1 cellular context compared by ENCODE assay signal in the genomic region with DNA sequence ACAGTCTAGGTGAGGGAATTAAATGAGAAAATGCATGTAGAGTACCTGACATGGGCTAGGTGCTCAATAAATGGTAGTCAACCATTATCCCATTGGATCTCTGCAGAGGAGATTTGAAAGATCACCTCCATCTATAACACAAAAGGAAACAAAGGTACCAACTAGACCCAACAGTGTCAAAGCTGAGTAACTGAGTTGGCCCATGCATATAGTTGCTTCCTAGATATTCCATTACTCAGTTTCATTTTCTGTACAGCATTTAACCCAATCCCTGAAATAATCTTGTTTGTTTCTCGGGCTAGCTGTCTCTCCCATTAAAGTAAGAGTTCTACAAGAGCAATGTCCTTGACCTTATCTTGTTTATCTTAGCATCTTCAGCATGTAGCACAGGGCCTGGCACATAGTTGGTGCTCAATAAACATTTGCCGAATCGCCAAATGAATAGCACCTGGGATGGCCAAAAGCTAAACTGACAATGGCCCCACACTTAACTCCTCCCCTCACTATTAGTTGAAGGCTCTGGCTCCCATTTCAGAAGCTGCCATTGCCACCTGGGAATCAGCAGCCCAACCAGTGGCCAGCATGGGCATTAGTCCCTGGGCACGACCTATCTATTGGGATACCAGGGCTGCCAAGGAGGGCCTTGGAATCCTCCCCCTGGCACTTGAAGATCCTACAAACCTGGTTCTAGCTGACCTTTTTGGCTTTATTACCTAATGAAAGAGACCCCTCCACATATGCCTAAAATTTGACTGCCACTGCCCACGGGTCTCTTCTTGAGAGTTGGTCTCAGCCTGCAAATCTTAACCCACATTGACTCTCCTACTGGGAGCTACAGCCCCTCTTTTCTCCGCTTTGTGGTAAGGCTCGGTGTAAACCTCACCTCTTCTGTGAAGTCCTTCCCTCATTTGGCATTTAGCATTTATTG.
TF ChIP-seq lines count a peak whose summit lies in the region.

No MANE protein-coding gene starts in this region.

TF ChIP-seq in K562, 482 proteins besides CTCF, POLR2A, EP300 and RAD21:
- TF ChIP-seq ZNF143 (CRISPR knock-in tag; IDR thresholded peaks at IDR 0.05) (no peak), ZNF707 (CRISPR knock-in tag; conservative IDR thresholded peaks at IDR 0.05) (no peak), POLR2H (tag; IDR thresholded peaks at IDR 0.05; ENCODE audit: low read depth) (peak; percentile 21; the same call in 1 of the 2 replicates), CREM (IDR thresholded peaks at IDR 0.05; ENCODE audit: low read depth) (no peak), PTTG1 (tag; IDR thresholded peaks at IDR 0.05; ENCODE audit: low read depth) (0 out of 2 replicates have a peak, but pooled peaks have one; percentile 17), ZKSCAN1 (IDR thresholded peaks at IDR 0.05; ENCODE audit: low read depth, low read length) (no peak), HLTF (IDR thresholded peaks at IDR 0.05) (no peak), ZNF431 (CRISPR knock-in tag; IDR thresholded peaks at IDR 0.05) (no peak), XRCC4 (IDR thresholded peaks at IDR 0.05; ENCODE audit: extremely low read depth, insufficient read depth, insufficient read length) (no peak), DMBX1 (CRISPR knock-in tag; IDR thresholded peaks at IDR 0.05; ENCODE audit: borderline replicate concordance) (peak; percentile 57; the same call in 1 of the 2 replicates), RBFOX2 (IDR thresholded peaks at IDR 0.05; ENCODE audit: low read depth, low read length) (0 out of 2 replicates have a peak, but pooled peaks have one; percentile 5), ZFP30 (CRISPR knock-in tag; IDR thresholded peaks at IDR 0.05; ENCODE audit: borderline replicate concordance) (no peak), TRIM28 (IDR thresholded peaks at IDR 0.05) (no peak), TAF9B (IDR thresholded peaks at IDR 0.05; ENCODE audit: partially characterized antibody) (no peak), NRF1 (conservative IDR thresholded peaks at IDR 0.05 in 1 of 2, IDR thresholded peaks at IDR 0.05 in 1 of 2) (no peak)
- TF ChIP-seq, protein P1, sequence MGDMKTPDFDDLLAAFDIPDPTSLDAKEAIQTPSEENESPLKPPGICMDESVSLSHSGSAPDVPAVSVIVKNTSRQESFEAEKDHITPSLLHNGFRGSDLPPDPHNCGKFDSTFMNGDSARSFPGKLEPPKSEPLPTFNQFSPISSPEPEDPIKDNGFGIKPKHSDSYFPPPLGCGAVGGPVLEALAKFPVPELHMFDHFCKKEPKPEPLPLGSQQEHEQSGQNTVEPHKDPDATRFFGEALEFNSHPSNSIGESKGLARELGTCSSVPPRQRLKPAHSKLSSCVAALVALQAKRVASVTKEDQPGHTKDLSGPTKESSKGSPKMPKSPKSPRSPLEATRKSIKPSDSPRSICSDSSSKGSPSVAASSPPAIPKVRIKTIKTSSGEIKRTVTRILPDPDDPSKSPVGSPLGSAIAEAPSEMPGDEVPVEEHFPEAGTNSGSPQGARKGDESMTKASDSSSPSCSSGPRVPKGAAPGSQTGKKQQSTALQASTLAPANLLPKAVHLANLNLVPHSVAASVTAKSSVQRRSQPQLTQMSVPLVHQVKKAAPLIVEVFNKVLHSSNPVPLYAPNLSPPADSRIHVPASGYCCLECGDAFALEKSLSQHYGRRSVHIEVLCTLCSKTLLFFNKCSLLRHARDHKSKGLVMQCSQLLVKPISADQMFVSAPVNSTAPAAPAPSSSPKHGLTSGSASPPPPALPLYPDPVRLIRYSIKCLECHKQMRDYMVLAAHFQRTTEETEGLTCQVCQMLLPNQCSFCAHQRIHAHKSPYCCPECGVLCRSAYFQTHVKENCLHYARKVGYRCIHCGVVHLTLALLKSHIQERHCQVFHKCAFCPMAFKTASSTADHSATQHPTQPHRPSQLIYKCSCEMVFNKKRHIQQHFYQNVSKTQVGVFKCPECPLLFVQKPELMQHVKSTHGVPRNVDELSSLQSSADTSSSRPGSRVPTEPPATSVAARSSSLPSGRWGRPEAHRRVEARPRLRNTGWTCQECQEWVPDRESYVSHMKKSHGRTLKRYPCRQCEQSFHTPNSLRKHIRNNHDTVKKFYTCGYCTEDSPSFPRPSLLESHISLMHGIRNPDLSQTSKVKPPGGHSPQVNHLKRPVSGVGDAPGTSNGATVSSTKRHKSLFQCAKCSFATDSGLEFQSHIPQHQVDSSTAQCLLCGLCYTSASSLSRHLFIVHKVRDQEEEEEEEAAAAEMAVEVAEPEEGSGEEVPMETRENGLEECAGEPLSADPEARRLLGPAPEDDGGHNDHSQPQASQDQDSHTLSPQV (IDR thresholded peaks at IDR 0.05), result 0 out of 2 replicates have a peak, but pooled peaks have one; percentile 24
- TF ChIP-seq, protein P2, sequence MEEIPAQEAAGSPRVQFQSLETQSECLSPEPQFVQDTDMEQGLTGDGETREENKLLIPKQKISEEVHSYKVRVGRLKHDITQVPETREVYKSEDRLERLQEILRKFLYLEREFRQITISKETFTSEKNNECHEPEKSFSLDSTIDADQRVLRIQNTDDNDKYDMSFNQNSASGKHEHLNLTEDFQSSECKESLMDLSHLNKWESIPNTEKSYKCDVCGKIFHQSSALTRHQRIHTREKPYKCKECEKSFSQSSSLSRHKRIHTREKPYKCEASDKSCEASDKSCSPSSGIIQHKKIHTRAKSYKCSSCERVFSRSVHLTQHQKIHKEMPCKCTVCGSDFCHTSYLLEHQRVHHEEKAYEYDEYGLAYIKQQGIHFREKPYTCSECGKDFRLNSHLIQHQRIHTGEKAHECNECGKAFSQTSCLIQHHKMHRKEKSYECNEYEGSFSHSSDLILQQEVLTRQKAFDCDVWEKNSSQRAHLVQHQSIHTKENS (CRISPR knock-in tag; IDR thresholded peaks at IDR 0.05), result no peak
- TF ChIP-seq, protein P3, sequence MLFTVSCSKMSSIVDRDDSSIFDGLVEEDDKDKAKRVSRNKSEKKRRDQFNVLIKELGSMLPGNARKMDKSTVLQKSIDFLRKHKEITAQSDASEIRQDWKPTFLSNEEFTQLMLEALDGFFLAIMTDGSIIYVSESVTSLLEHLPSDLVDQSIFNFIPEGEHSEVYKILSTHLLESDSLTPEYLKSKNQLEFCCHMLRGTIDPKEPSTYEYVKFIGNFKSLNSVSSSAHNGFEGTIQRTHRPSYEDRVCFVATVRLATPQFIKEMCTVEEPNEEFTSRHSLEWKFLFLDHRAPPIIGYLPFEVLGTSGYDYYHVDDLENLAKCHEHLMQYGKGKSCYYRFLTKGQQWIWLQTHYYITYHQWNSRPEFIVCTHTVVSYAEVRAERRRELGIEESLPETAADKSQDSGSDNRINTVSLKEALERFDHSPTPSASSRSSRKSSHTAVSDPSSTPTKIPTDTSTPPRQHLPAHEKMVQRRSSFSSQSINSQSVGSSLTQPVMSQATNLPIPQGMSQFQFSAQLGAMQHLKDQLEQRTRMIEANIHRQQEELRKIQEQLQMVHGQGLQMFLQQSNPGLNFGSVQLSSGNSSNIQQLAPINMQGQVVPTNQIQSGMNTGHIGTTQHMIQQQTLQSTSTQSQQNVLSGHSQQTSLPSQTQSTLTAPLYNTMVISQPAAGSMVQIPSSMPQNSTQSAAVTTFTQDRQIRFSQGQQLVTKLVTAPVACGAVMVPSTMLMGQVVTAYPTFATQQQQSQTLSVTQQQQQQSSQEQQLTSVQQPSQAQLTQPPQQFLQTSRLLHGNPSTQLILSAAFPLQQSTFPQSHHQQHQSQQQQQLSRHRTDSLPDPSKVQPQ (CRISPR knock-in tag; IDR thresholded peaks at IDR 0.05; ENCODE audit: borderline replicate concordance), result no peak
- TF ChIP-seq, protein P4, sequence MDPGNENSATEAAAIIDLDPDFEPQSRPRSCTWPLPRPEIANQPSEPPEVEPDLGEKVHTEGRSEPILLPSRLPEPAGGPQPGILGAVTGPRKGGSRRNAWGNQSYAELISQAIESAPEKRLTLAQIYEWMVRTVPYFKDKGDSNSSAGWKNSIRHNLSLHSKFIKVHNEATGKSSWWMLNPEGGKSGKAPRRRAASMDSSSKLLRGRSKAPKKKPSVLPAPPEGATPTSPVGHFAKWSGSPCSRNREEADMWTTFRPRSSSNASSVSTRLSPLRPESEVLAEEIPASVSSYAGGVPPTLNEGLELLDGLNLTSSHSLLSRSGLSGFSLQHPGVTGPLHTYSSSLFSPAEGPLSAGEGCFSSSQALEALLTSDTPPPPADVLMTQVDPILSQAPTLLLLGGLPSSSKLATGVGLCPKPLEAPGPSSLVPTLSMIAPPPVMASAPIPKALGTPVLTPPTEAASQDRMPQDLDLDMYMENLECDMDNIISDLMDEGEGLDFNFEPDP (CRISPR knock-in tag; IDR thresholded peaks at IDR 0.05), result no peak
TF ChIP-seq in K562: peak in this region for 5.
